ENCODE assay signal across 34 cellular contexts in the genomic region with DNA sequence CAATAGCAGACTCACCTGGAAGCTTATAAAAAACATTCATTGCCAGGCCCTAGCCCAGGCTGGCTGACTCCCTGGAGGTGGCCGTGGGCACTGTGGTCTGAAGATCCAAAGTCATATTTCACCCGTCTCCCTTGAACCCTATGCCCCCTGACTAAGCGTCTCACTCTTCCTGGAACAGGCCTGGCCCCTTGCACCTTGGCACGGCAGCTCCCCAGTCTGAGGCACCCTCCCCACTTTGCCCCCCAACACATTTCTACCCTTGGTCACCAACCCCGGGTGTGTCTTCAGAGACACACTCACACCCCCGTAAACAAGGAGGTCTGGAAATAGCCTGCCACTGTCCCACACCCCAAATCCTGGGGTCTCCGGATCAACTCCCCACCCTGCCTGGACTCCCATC.
"Had no signal": no experiment of that assay in that cellular context is flagged by ENCODE, and none has a peak within 500 bp of the region (broad histone marks: within the 10 kb centered on the region; RNA-seq: fewer than 3 reads in every experiment).

No MANE protein-coding gene starts in this region.

- H3K9me3 Mint-ChIP-seq: activated CD4-positive, alpha-beta memory T cell treated with anti-CD3 and anti-CD28 coated beads for 36 hours; activated CD4-positive, alpha-beta T cell treated with anti-CD3 and anti-CD28 coated beads, Interleukin-2, amount 10 ng/mL, durations not matched to agents 24 days and 14 days; activated T-cell treated with anti-CD3 and anti-CD28 coated beads, Interleukin-2, amount 50 U/mL, for 24 hours; activated T-helper 17 cell treated with anti-CD3 and anti-CD28 coated beads, Interleukin-2, amount 50 U/mL, for 72 hours; dendritic cell treated with granulocyte-macrophage colony-stimulating factor and Interleukin-4, amounts not matched to agents 40 ng/mL and 50 ng/mL, for 4 days; T-helper 2 cell treated with Interferon-gamma antibody and Interleukin-4, amounts not matched to agents 5 μg/mL and 100 μg/mL, for 36 hours had no signal

- H3K27me3 Mint-ChIP-seq: activated T-cell treated with anti-CD3 and anti-CD28 coated beads, Interleukin-2, amount 50 U/mL, for 24 hours had no signal

- H3K4me1 ChIP-seq: ascending aorta, breast epithelium, foreskin keratinocyte, gastrocnemius medialis had no signal

- H3K27me3 ChIP-seq: ascending aorta, cardiac muscle cell, gastrocnemius medialis had no signal

- H3K27ac Mint-ChIP-seq: activated CD4-positive, alpha-beta memory T cell treated with anti-CD3 and anti-CD28 coated beads for 36 hours; activated CD4-positive, alpha-beta T cell treated with anti-CD3 and anti-CD28 coated beads for 36 hours; activated CD4-positive, alpha-beta T cell treated with anti-CD3 and anti-CD28 coated beads, Interleukin-2, amount 10 ng/mL, durations not matched to agents 24 days and 14 days; activated CD8-positive, alpha-beta T cell treated with anti-CD3 and anti-CD28 coated beads, Interleukin-2, amount 10 ng/mL, durations not matched to agents 7 days and 5 days; activated naive CD8-positive, alpha-beta T cell; activated T-cell treated with anti-CD3 and anti-CD28 coated beads, Interleukin-2, amount 50 U/mL, for 24 hours; activated T-helper 17 cell treated with anti-CD3 and anti-CD28 coated beads, Interleukin-2, amount 50 U/mL, for 72 hours; dendritic cell treated with granulocyte-macrophage colony-stimulating factor and Interleukin-4, amounts not matched to agents 40 ng/mL and 50 ng/mL, for 4 days; endodermal cell; T-helper 17 cell; T-helper 2 cell treated with Interferon-gamma antibody and Interleukin-4, amounts not matched to agents 5 μg/mL and 100 μg/mL, for 36 hours had no signal

- H3K36me3 Mint-ChIP-seq: activated CD4-positive, alpha-beta memory T cell treated with anti-CD3 and anti-CD28 coated beads for 36 hours; activated naive CD8-positive, alpha-beta T cell; brain had no signal

- H3K4me3 Mint-ChIP-seq: activated CD4-positive, alpha-beta memory T cell treated with anti-CD3 and anti-CD28 coated beads for 36 hours; activated CD4-positive, alpha-beta T cell treated with anti-CD3 and anti-CD28 coated beads for 36 hours; activated CD4-positive, alpha-beta T cell treated with anti-CD3 and anti-CD28 coated beads, Interleukin-2, amount 10 ng/mL, durations not matched to agents 24 days and 14 days; activated CD8-positive, alpha-beta T cell treated with anti-CD3 and anti-CD28 coated beads, Interleukin-2, amount 10 ng/mL, durations not matched to agents 7 days and 5 days; activated naive CD8-positive, alpha-beta T cell; activated T-cell treated with anti-CD3 and anti-CD28 coated beads, Interleukin-2, amount 50 U/mL, for 24 hours; activated T-helper 17 cell treated with anti-CD3 and anti-CD28 coated beads, Interleukin-2, amount 50 U/mL, for 72 hours; brain; dendritic cell treated with granulocyte-macrophage colony-stimulating factor and Interleukin-4, amounts not matched to agents 40 ng/mL and 50 ng/mL, for 4 days; endodermal cell; T-helper 17 cell; T-helper 2 cell treated with Interferon-gamma antibody and Interleukin-4, amounts not matched to agents 5 μg/mL and 100 μg/mL, for 36 hours had no signal

- H3K36me3 ChIP-seq: ascending aorta, breast epithelium, cardiac muscle cell, gastrocnemius medialis had no signal

- H3K27ac ChIP-seq: ascending aorta, breast epithelium, cardiac muscle cell, coronary artery, dorsolateral prefrontal cortex, foreskin keratinocyte, gastrocnemius medialis had no signal

- H3K4me1 Mint-ChIP-seq: activated CD4-positive, alpha-beta T cell treated with anti-CD3 and anti-CD28 coated beads for 36 hours; activated CD4-positive, alpha-beta T cell treated with anti-CD3 and anti-CD28 coated beads, Interleukin-2, amount 10 ng/mL, durations not matched to agents 24 days and 14 days; activated T-helper 17 cell treated with anti-CD3 and anti-CD28 coated beads, Interleukin-2, amount 50 U/mL, for 72 hours; endodermal cell; T-helper 17 cell had no signal

- DNase-seq: activated CD4-positive, alpha-beta memory T cell treated with anti-CD3 and anti-CD28 coated beads for 36 hours; activated CD4-positive, alpha-beta T cell treated with anti-CD3 and anti-CD28 coated beads for 36 hours; activated CD4-positive, alpha-beta T cell treated with anti-CD3 and anti-CD28 coated beads, Interleukin-2, amount 10 ng/mL, durations not matched to agents 24 days and 14 days; activated CD4-positive, CD25-positive, alpha-beta regulatory T cell; activated CD4-positive, CD25-positive, alpha-beta regulatory T cell treated with anti-CD3 and anti-CD28 coated beads, Interleukin-2, amount 50 U/mL, for 72 hours; activated CD8-positive, alpha-beta memory T cell treated with anti-CD3 and anti-CD28 coated beads, Interleukin-2, amount 50 U/mL, for 48 hours; activated CD8-positive, alpha-beta T cell treated with anti-CD3 and anti-CD28 coated beads, Interleukin-2, amount 10 ng/mL, durations not matched to agents 7 days and 5 days; activated effector memory CD4-positive, alpha-beta T cell treated with Interleukin-2 at 50 U/mL for 16 hours; activated gamma-delta T cell treated with Interleukin-2 at 50 U/mL for 16 hours; activated naive CD4-positive, alpha-beta T cell treated with anti-CD3 and anti-CD28 coated beads, Interleukin-2, amount 50 U/mL, for 16 hours; activated naive CD4-positive, alpha-beta T cell treated with Interleukin-2 at 50 U/mL for 16 hours; activated T-cell treated with anti-CD3 and anti-CD28 coated beads for 4 hours; activated T-cell treated with anti-CD3 and anti-CD28 coated beads, Interleukin-2, amount 50 U/mL, for 24 hours; central memory CD4-positive, alpha-beta T cell; cerebellar nuclear complex; effector memory CD4-positive, alpha-beta T cell; endodermal cell; foreskin keratinocyte; gastrocnemius medialis; T-helper 1 cell; T-helper 17 cell; T1000 had no signal

- ATAC-seq: activated CD4-positive, alpha-beta T cell treated with anti-CD3 and anti-CD28 coated beads for 36 hours; activated CD8-positive, alpha-beta T cell treated with anti-CD3 and anti-CD28 coated beads, Interleukin-2, amount 10 ng/mL, durations not matched to agents 7 days and 5 days; activated T-helper 17 cell treated with anti-CD3 and anti-CD28 coated beads, Interleukin-2, amount 50 U/mL, for 72 hours; esophagus mucosa; foreskin keratinocyte; gastrocnemius medialis; SK-N-SH treated with all-trans-retinoic acid at 6 μM for 48 hours; T-helper 17 cell had no signal

- H3K4me3 ChIP-seq: ascending aorta, breast epithelium, cardiac muscle cell, coronary artery, dorsolateral prefrontal cortex, gastrocnemius medialis had no signal
